ENCODE assay signal across 9 cellular contexts in genomic region chr9:137187386-137187785, GRCh38. TPM values are rescaled to one million over a fixed set of nuclear protein-coding genes. Genes with fewer than 3 reads are reported as not detected.
DNase-seq lines count a peak whose midpoint lies in the region; ATAC-seq and TF ChIP-seq lines count a peak whose summit lies in the region.
"Had no signal": no experiment of that assay in that cellular context is flagged by ENCODE, and none has a peak within 500 bp of the region (broad histone marks: within the 10 kb centered on the region; RNA-seq: fewer than 3 reads in every experiment).

No MANE protein-coding gene starts in this region.

- TF ChIP-seq CTCF in fibroblast of lung (conservative IDR thresholded peaks at IDR 0.05 in 1 of 2, IDR thresholded peaks at IDR 0.05 in 1 of 2; ENCODE audit: low read depth in 1 of 2, low read length in 2 of 2), result no peak
- TF ChIP-seq CTCF in psoas muscle (IDR thresholded peaks at IDR 0.05), result no peak

- H3K9me3 ChIP-seq in ES-I3 (ENCODE audit: control insufficient read depth, insufficient read depth, low read length) (no peaks in the 10 kb centered on the region), SJCRH30 (replicated peaks) (no peaks in the 10 kb centered on the region), fibroblast of lung (ENCODE audit: control insufficient read depth, insufficient read depth, low read depth, low read length) (no peaks in the 10 kb centered on the region), psoas muscle (no peaks in the 10 kb centered on the region)

- H3K79me2 ChIP-seq in fibroblast of lung (ENCODE audit: control insufficient read depth, insufficient read depth, low read length), result peaks cover 36% of the 10 kb centered on the region

- DNase-seq in SJCRH30 (no peak), fibroblast of lung (ENCODE audit: low read depth in 2 of 2) (no peak), psoas muscle (no peak), pons (ENCODE audit: low spot score) (no peak), NCI-H69 (lab: John Stamatoyannopoulos, UW) (no peak), foreskin melanocyte (no peak)
- DNase-seq in central memory CD4-positive, alpha-beta T cell, result no peak

- H3K27ac ChIP-seq in SJCRH30 (no peak overlapping the region), fibroblast of lung (ENCODE audit: insufficient read depth, low read length) (no peak overlapping the region), psoas muscle (no peak overlapping the region)

- H3K9ac ChIP-seq in ES-I3 (ENCODE audit: low read depth, low read length) (peak overlapping the region; percentile 78; the same call in 1 of the 2 replicates), fibroblast of lung (ENCODE audit: insufficient read depth, low read length) (no peak overlapping the region)

- no peak overlapping the region for H2AFZ ChIP-seq in fibroblast of lung (ENCODE audit: low read length)

- H3K4me1 ChIP-seq in ES-I3 (ENCODE audit: insufficient read depth, low read length) (peaks cover 6% of the 10 kb centered on the region; the same call in 1 of the 2 replicates), SJCRH30 (peaks cover 20% of the 10 kb centered on the region; the same call in 1 of the 2 replicates), fibroblast of lung (ENCODE audit: control insufficient read depth, extremely low read depth, insufficient read depth, low read length) (peaks cover 19% of the 10 kb centered on the region), psoas muscle (peaks cover 43% of the 10 kb centered on the region)

- no peaks in the 10 kb centered on the region for H4K20me1 ChIP-seq in fibroblast of lung (ENCODE audit: control insufficient read depth, extremely low read depth, insufficient read depth, low read length)

- peak overlapping the region; percentile 81 for H3K4me2 ChIP-seq in fibroblast of lung (ENCODE audit: extremely low read depth, insufficient read depth, low read length)

- H3K27me3 ChIP-seq in SJCRH30 (no peaks in the 10 kb centered on the region), fibroblast of lung (ENCODE audit: control insufficient read depth, insufficient read depth, low read length) (no peaks in the 10 kb centered on the region), psoas muscle (ENCODE audit: insufficient read depth in 3 of 3, low read length in 2 of 3) (no peaks in the 10 kb centered on the region)

- H3K4me3 ChIP-seq in SJCRH30, result peak overlapping the region; percentile 94
- H3K4me3 ChIP-seq in fibroblast of lung (replicated peaks in 1 of 4; ENCODE audit: control extremely low read depth in 1 of 4, insufficient read depth in 1 of 4, low read depth in 3 of 4, low read length in 4 of 4), result peak overlapping the region; percentile 77 to 97 (median 96)
- peak overlapping the region; percentile 93 for H3K4me3 ChIP-seq in psoas muscle

- WGBS in psoas muscle, 3 donors, result 76 to 85% (median 80%) methylated on average over 15 of the region's 15 CpGs

- ATAC-seq in psoas muscle, result no peak

- intact Hi-C loops in psoas muscle (cut with DNase I), result loop anchor here in 1 of 2 donors (5.0 kb wide), 1 partner anchor 40 kb away; the partner anchor contains the start of genes CYSRT1 and RNF224

- no peaks in the 10 kb centered on the region for H3K36me3 ChIP-seq in ES-I3 (ENCODE audit: insufficient read depth, low read length)
- H3K36me3 ChIP-seq in SJCRH30, result peaks cover 16% of the 10 kb centered on the region
- H3K36me3 ChIP-seq in fibroblast of lung (ENCODE audit: control insufficient read depth, insufficient read depth, low read length), result peaks cover 36% of the 10 kb centered on the region
- H3K36me3 ChIP-seq in psoas muscle (ENCODE audit: insufficient read depth in 1 of 2, low read depth in 1 of 2), result peaks cover 3 to 67% of the 10 kb centered on the region in 2 donors

RNA-seq across cellular contexts. Expression of gene ANAPC2, which starts 1.0 kb away (rescaled TPM):
- 29.7 and 38.7 TPM in 2 replicates for total RNA-seq in SJCRH30 (2014; rRNA removed; shearing (Covaris generic))
- total RNA-seq in fibroblast of lung (15.9 and 18.0 TPM in 2 replicates), psoas muscle (10 to 100 TPM; 20.5 to 32.1 (median 24.3) TPM)
- polyA plus RNA-seq in fibroblast of lung (9.1 and 12.3 TPM in 2 replicates), psoas muscle (10 to 100 TPM; 13.0 to 22.6 (median 21.6) TPM)
- 15.1 and 23.3 TPM in 2 replicates for polyA plus RNA-seq in fibroblast of lung (2012)
- polyA minus RNA-seq in fibroblast of lung (ENCODE audit: low replicate concordance), result 22.1 and 29.7 TPM in 2 replicates

RNA-seq across cellular contexts. Expression of gene SSNA1, which starts 1.1 kb away (rescaled TPM):
- 73.0 and 88.1 TPM in 2 replicates for total RNA-seq in SJCRH30 (2014; rRNA removed; shearing (Covaris generic))
- total RNA-seq in fibroblast of lung, result 56.3 and 58.3 TPM in 2 replicates
- polyA plus RNA-seq in fibroblast of lung, result 37.7 and 51.2 TPM in 2 replicates
- polyA plus RNA-seq in fibroblast of lung (2012), result 62.2 and 95.4 TPM in 2 replicates
- polyA minus RNA-seq in fibroblast of lung (ENCODE audit: low replicate concordance), result 21.3 and 25.8 TPM in 2 replicates
- 10 to 100 TPM; 51.5 to 65.4 (median 54.4) TPM for total RNA-seq in psoas muscle
- 100 to 1,000 TPM; 101 to 176 (median 142) TPM for polyA plus RNA-seq in psoas muscle

RNA-seq across cellular contexts. Expression of gene TPRN, which starts 13.2 kb away (rescaled TPM):
- 14.0 and 14.8 TPM in 2 replicates for total RNA-seq in SJCRH30 (2014; rRNA removed; shearing (Covaris generic))
- total RNA-seq in fibroblast of lung (5.1 and 5.8 TPM in 2 replicates), psoas muscle (10 to 100 TPM in 2 of 4 donors, 1 to 10 TPM in 2; 8.0 to 11.3 (median 9.8) TPM)
- polyA plus RNA-seq in fibroblast of lung (1.6 and 2.3 TPM in 2 replicates), psoas muscle (10 to 100 TPM in 1 of 3 donors, 1 to 10 TPM in 2; 3.6 to 11.1 (median 6.7) TPM)
- 4.4 and 8.7 TPM in 2 replicates for polyA plus RNA-seq in fibroblast of lung (2012)
- 2.5 and 2.9 TPM in 2 replicates for polyA minus RNA-seq in fibroblast of lung (ENCODE audit: low replicate concordance)

RNA-seq across cellular contexts. Expression of gene TMEM210, which starts 15.5 kb away (rescaled TPM):
- total RNA-seq in SJCRH30 (2014; rRNA removed; shearing (Covaris generic)), result not detected in 2 replicates
- total RNA-seq in fibroblast of lung (not detected in 2 replicates), psoas muscle (not detected)
- polyA plus RNA-seq in fibroblast of lung (not detected in 2 replicates), psoas muscle (not detected)
- polyA plus RNA-seq in fibroblast of lung (2012), result not detected in 2 replicates
- polyA minus RNA-seq in fibroblast of lung (ENCODE audit: low replicate concordance), result not detected in 2 replicates
- total RNA-seq: NCI-H460 had no signal

RNA-seq across cellular contexts. Expression of gene LRRC26, which starts 17.5 kb away (rescaled TPM):
- 0.24 and 0.53 TPM in 2 replicates for total RNA-seq in SJCRH30 (2014; rRNA removed; shearing (Covaris generic))
- total RNA-seq in fibroblast of lung (not detected in 2 replicates), psoas muscle (not detected)
- polyA plus RNA-seq in fibroblast of lung (not detected in 2 replicates), psoas muscle (not detected)
- polyA plus RNA-seq in fibroblast of lung (2012), result not detected in 2 replicates
- polyA minus RNA-seq in fibroblast of lung (ENCODE audit: low replicate concordance), result not detected in 2 replicates
- total RNA-seq: NCI-H460 had no signal
